In the genomic region with DNA sequence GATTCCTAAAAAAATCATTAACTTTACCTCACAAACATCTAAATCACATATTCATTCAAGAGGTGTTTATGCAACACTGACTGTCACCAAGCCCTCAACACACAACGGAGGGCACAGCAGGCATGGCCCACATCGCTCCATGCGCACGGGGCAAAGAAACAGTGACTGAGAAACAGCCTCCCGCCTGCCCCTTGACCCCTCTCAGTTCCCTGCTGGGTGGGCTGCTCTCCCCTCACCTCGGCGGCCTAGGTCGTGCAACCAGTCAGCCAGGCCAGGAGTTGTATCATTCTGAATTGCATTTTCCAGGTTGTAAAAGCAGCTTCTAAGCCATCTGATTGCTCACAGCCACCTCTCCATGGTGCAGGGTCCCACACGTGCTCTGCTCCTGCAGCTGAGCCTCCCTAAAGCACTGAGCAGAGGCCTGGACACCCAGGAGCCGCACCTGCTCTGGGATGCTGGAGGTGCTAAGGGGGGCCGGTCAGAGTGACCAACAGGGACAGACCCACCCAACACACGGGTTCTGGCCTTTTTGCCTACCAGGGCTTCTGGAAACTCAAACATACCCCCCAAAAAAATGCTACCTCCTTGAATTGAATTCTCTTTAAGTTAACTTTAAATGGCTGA, we compare ENCODE assay signal across 1 cellular context.
TF ChIP-seq lines count a peak whose summit lies in the region.

No MANE protein-coding gene starts in this region.

TF ChIP-seq in H1, 55 proteins besides CTCF, POLR2A, EP300 and RAD21:
- TF ChIP-seq YY1 (IDR thresholded peaks at IDR 0.05; ENCODE audit: low read depth, low read length): no peak
- no peak for TF ChIP-seq SUZ12 (IDR thresholded peaks at IDR 0.05; ENCODE audit: low read length)
